27 cellular contexts compared by ENCODE assay signal in the genomic region with DNA sequence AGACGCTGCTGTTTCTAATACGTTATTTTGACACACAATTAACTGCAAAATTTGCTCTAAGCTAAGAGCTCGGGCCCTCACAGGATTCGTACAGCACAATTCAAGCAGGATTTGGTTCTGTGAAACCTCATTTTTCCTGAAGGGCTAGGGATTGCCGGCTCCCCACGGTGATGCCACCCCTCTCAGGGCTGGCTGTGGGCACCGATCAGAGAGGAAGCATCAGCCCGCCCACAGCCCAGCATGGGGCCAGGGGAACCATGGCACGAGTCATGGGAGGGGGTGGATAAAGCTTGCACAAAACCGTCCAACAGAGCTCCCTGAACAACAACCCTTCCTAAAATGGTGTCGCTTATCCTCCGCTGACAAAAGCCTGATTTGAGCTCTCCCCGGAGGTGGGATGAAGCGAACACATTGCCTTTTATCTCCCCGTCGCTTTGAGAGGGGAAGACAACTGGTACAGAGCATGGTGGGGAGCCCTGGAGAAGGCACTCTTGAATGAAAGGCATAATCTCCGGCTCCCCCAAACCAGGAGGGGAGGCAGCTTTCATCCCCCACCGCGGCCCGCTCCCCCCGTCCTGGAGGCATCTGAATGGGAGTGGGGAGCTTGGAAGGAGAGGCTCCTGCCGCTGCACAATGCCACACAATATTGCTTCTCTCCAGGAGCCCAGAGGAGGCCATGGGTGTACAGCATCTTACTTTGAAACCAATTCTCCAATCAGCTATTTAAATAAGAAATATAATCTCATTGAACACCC.
DNase-seq lines count a peak whose midpoint lies in the region; ATAC-seq and TF ChIP-seq lines count a peak whose summit lies in the region.
"Had no signal": no experiment of that assay in that cellular context is flagged by ENCODE, and none has a peak within 500 bp of the region (broad histone marks: within the 10 kb centered on the region; RNA-seq: fewer than 3 reads in every experiment).

No MANE protein-coding gene starts in this region.

- no peak overlapping the region for H3K4me3 ChIP-seq in GM23338
- H3K4me3 ChIP-seq in ectodermal cell (ENCODE audit: insufficient read depth, low read depth, low read length): no peak overlapping the region
- H3K4me3 ChIP-seq in colonic mucosa: no peak overlapping the region
- no peak overlapping the region for H3K4me3 ChIP-seq in BE2C (ENCODE audit: low read depth, low read length)
- H3K4me3 ChIP-seq: lower lobe of right lung, prostate gland, sigmoid colon had no signal

- H3K79me2 ChIP-seq in GM23338 (replicated peaks; ENCODE audit: insufficient read depth): no peaks in the 10 kb centered on the region

- H3K27ac Mint-ChIP-seq in GM23338: no peak overlapping the region
- H3K27ac Mint-ChIP-seq: activated naive CD8-positive, alpha-beta T cell treated with anti-CD3 and anti-CD28 coated beads, Interleukin-2, amount 50 U/mL, for 24 hours; CD8-positive, alpha-beta T cell; nephron progenitor cell; stimulated activated memory B cell treated with anti-CD40 and anti-IgM and Interleukin-4, amounts not matched to agents 10 μg/mL and 1 μg/mL and 100 μg/mL, for 72 hours had no signal

- no peaks in the 10 kb centered on the region for H3F3A ChIP-seq in GM23338 (replicated peaks; ENCODE audit: low read depth)

- no peaks in the 10 kb centered on the region for H4K20me1 ChIP-seq in GM23338 (replicated peaks; ENCODE audit: insufficient read depth)

- peak overlapping the region; percentile 78 for H2AFZ ChIP-seq in GM23338

- H3K9me3 ChIP-seq in ectodermal cell (ENCODE audit: control insufficient read depth, low read length): no peaks in the 10 kb centered on the region
- H3K9me3 ChIP-seq in colonic mucosa: no peaks in the 10 kb centered on the region
- no peaks in the 10 kb centered on the region for H3K9me3 ChIP-seq in BE2C
- H3K9me3 ChIP-seq: lower lobe of right lung, prostate gland, sigmoid colon, SK-N-SH had no signal

- ATAC-seq in GM23338: peak; percentile 13; the same call in 2 of the 3 replicates
- ATAC-seq: activated naive CD8-positive, alpha-beta T cell treated with anti-CD3 and anti-CD28 coated beads, Interleukin-2, amount 50 U/mL, for 24 hours; CD8-positive, alpha-beta T cell; stimulated activated memory B cell treated with anti-CD40 and anti-IgM and Interleukin-4, amounts not matched to agents 10 μg/mL and 1 μg/mL and 100 μg/mL, for 72 hours had no signal

- 27 to 30% methylated on average over 21 to 22 of the region's 22 CpGs for WGBS in ectodermal cell, 2 experiments

- no peaks in the 10 kb centered on the region for H3K9me3 Mint-ChIP-seq in GM23338
- H3K9me3 Mint-ChIP-seq: activated naive CD8-positive, alpha-beta T cell treated with anti-CD3 and anti-CD28 coated beads, Interleukin-2, amount 50 U/mL, for 24 hours; CD8-positive, alpha-beta T cell; nephron progenitor cell; stimulated activated memory B cell treated with anti-CD40 and anti-IgM and Interleukin-4, amounts not matched to agents 10 μg/mL and 1 μg/mL and 100 μg/mL, for 72 hours had no signal

- no peaks in the 10 kb centered on the region; the same call in 2 of the 3 replicates for H3K36me3 Mint-ChIP-seq in GM23338 (ENCODE audit: low read depth)
- H3K36me3 Mint-ChIP-seq: CD8-positive, alpha-beta T cell; stimulated activated memory B cell treated with anti-CD40 and anti-IgM and Interleukin-4, amounts not matched to agents 10 μg/mL and 1 μg/mL and 100 μg/mL, for 72 hours had no signal

- peaks cover 11% of the 10 kb centered on the region; the same call in 1 of the 2 replicates for H3K4me1 ChIP-seq in GM23338 (ENCODE audit: insufficient read depth)
- peaks cover 54% of the 10 kb centered on the region for H3K4me1 ChIP-seq in ectodermal cell (ENCODE audit: control insufficient read depth, insufficient read depth, low read length)
- no peaks in the 10 kb centered on the region for H3K4me1 ChIP-seq in colonic mucosa
- H3K4me1 ChIP-seq in BE2C: no peaks in the 10 kb centered on the region
- H3K4me1 ChIP-seq: prostate gland, sigmoid colon had no signal

- no peaks in the 10 kb centered on the region for H3K27me3 ChIP-seq in GM23338 (ENCODE audit: insufficient read depth)
- H3K27me3 ChIP-seq in ectodermal cell (ENCODE audit: control insufficient read depth, insufficient read depth, low read length, poor library complexity, severe bottlenecking): no peaks in the 10 kb centered on the region
- no peaks in the 10 kb centered on the region for H3K27me3 ChIP-seq in colonic mucosa
- H3K27me3 ChIP-seq in BE2C: no peaks in the 10 kb centered on the region
- H3K27me3 ChIP-seq: sigmoid colon had no signal

- DNase-seq in GM23338 (ENCODE audit: low spot score) (no peak), NCI-H2227 treated with DMSO at 0.1 percent for 48 hours (lab: John Stamatoyannopoulos, UW) (peak; percentile 48), retina (peak; percentile 60), NCI-H524 (lab: John Stamatoyannopoulos, UW) (no peak), colonic mucosa (no peak), BE2C (no peak)
- DNase-seq: activated CD4-positive, alpha-beta T cell treated with anti-CD3 and anti-CD28 coated beads for 4 hours; activated CD8-positive, alpha-beta memory T cell treated with anti-CD3 and anti-CD28 coated beads for 24 hours; activated gamma-delta T cell treated with Interleukin-2 at 50 U/mL for 16 hours; activated naive CD8-positive, alpha-beta T cell treated with anti-CD3 and anti-CD28 coated beads, Interleukin-2, amount 50 U/mL, for 24 hours; activated T-cell treated with anti-CD3 and anti-CD28 coated beads, Interleukin-2, amount 50 U/mL, for 1 hour; CD8-positive, alpha-beta T cell; effector CD8-positive, alpha-beta T cell; GOT3; lower lobe of right lung; NCI-H1092; NCI-H1930; NCI-H446; nephron progenitor cell; sigmoid colon; SK-N-SH; stimulated activated CD4-positive, alpha-beta T cell treated with anti-CD3 and anti-CD28 coated beads, Interleukin-4, amount 100 ng/mL, for 4 hours; T-helper 2 cell had no signal

- no peak overlapping the region for H3K27ac ChIP-seq in GM23338 (ENCODE audit: low read depth)
- H3K27ac ChIP-seq in ectodermal cell (ENCODE audit: insufficient read depth, low read depth, low read length, poor library complexity, severe bottlenecking): peak overlapping the region; percentile 41
- no peak overlapping the region for H3K27ac ChIP-seq in colonic mucosa
- H3K27ac ChIP-seq: lower lobe of right lung, prostate gland, sigmoid colon, VCaP had no signal

- TF ChIP-seq CTCF in GM23338 (conservative IDR thresholded peaks at IDR 0.05; ENCODE audit: low read depth in 2 of 2) (no peak), colonic mucosa (IDR thresholded peaks at IDR 0.05) (no peak), BE2C (IDR thresholded peaks at IDR 0.05; ENCODE audit: low read depth, low read length) (no peak)

- H3K9me2 ChIP-seq in GM23338 (ENCODE audit: insufficient read depth): 0 out of 2 replicates have a peak, but pooled peaks cover 2% of the 10 kb centered on the region
- H3K9me2 ChIP-seq: SK-N-SH had no signal

- H3K4me3 Mint-ChIP-seq in GM23338: no peak overlapping the region
- H3K4me3 Mint-ChIP-seq: activated naive CD8-positive, alpha-beta T cell treated with anti-CD3 and anti-CD28 coated beads, Interleukin-2, amount 50 U/mL, for 24 hours; CD8-positive, alpha-beta T cell; stimulated activated memory B cell treated with anti-CD40 and anti-IgM and Interleukin-4, amounts not matched to agents 10 μg/mL and 1 μg/mL and 100 μg/mL, for 72 hours had no signal

- H3K9ac ChIP-seq in colonic mucosa (ENCODE audit: low read depth in 2 of 2, low read length in 2 of 2): no peak overlapping the region
- H3K9ac ChIP-seq: SK-N-SH had no signal

- intact Hi-C loops in colonic mucosa (cut with DNase I): no loop called here

- H3K27me3 Mint-ChIP-seq in GM23338 (ENCODE audit: insufficient read depth, low read depth, poor library complexity): peaks cover 9% of the 10 kb centered on the region
- H3K27me3 Mint-ChIP-seq: activated naive CD8-positive, alpha-beta T cell treated with anti-CD3 and anti-CD28 coated beads, Interleukin-2, amount 50 U/mL, for 24 hours had no signal

- H3K4me1 Mint-ChIP-seq in GM23338: peaks cover 38% of the 10 kb centered on the region
- H3K4me1 Mint-ChIP-seq: activated naive CD8-positive, alpha-beta T cell treated with anti-CD3 and anti-CD28 coated beads, Interleukin-2, amount 50 U/mL, for 24 hours; stimulated activated memory B cell treated with anti-CD40 and anti-IgM and Interleukin-4, amounts not matched to agents 10 μg/mL and 1 μg/mL and 100 μg/mL, for 72 hours had no signal

- H3K4me2 ChIP-seq in GM23338: no peak overlapping the region
- H3K4me2 ChIP-seq: SK-N-SH had no signal

- H3K36me3 ChIP-seq in GM23338 (ENCODE audit: insufficient read depth): no peaks in the 10 kb centered on the region
- H3K36me3 ChIP-seq in ectodermal cell (ENCODE audit: control insufficient read depth, insufficient read depth, low read length): no peaks in the 10 kb centered on the region
- no peaks in the 10 kb centered on the region for H3K36me3 ChIP-seq in colonic mucosa
- H3K36me3 ChIP-seq in BE2C: no peaks in the 10 kb centered on the region
- H3K36me3 ChIP-seq: lower lobe of right lung, prostate gland, sigmoid colon had no signal

TF ChIP-seq in GM23338, 12 proteins besides CTCF, POLR2A, EP300 and RAD21 (continues in another document):
- TF ChIP-seq NANOG (IDR thresholded peaks at IDR 0.05; ENCODE audit: borderline replicate concordance) (no peak), JUNB (IDR thresholded peaks at IDR 0.05; ENCODE audit: unreplicated experiment) (no peak)
- TF ChIP-seq, protein P1, sequence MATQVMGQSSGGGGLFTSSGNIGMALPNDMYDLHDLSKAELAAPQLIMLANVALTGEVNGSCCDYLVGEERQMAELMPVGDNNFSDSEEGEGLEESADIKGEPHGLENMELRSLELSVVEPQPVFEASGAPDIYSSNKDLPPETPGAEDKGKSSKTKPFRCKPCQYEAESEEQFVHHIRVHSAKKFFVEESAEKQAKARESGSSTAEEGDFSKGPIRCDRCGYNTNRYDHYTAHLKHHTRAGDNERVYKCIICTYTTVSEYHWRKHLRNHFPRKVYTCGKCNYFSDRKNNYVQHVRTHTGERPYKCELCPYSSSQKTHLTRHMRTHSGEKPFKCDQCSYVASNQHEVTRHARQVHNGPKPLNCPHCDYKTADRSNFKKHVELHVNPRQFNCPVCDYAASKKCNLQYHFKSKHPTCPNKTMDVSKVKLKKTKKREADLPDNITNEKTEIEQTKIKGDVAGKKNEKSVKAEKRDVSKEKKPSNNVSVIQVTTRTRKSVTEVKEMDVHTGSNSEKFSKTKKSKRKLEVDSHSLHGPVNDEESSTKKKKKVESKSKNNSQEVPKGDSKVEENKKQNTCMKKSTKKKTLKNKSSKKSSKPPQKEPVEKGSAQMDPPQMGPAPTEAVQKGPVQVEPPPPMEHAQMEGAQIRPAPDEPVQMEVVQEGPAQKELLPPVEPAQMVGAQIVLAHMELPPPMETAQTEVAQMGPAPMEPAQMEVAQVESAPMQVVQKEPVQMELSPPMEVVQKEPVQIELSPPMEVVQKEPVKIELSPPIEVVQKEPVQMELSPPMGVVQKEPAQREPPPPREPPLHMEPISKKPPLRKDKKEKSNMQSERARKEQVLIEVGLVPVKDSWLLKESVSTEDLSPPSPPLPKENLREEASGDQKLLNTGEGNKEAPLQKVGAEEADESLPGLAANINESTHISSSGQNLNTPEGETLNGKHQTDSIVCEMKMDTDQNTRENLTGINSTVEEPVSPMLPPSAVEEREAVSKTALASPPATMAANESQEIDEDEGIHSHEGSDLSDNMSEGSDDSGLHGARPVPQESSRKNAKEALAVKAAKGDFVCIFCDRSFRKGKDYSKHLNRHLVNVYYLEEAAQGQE (IDR thresholded peaks at IDR 0.05; ENCODE audit: unreplicated experiment): no peak

Comparison
In these comparisons a context has a peak if more than half of its experiments do, and no peak if none do; other contexts are left out.
1. DNase-seq: peak in NCI-H2227 treated with DMSO at 0.1 percent for 48 hours (single experiment) and retina (single experiment); none in GM23338 (single experiment), NCI-H524 (0 of 2), colonic mucosa (single experiment) and BE2C (single experiment).